Comparison of ENCODE assay signal across 26 cellular contexts in the genomic region with DNA sequence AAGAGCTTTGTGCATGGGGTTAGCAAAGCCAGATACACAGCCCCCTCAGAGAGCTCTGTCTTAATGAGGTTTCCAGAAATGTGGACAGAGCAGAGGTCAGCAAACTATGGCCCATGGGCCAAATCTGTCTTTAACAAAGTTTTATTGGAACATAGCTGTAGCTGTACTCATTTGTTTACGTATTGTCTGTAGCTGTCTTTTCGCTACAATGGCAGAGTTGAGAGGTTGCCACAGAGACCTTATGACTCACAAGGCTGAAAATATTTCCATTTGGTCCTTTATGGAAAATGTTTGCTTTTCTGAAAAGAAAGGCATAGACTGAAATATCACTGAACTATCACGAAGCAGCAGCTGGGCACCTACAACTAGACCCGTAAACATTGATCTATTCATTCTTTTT.
DNase-seq lines count a peak whose midpoint lies in the region; TF ChIP-seq lines count a peak whose summit lies in the region.
"Had no signal": no experiment of that assay in that cellular context is flagged by ENCODE, and none has a peak within 500 bp of the region (broad histone marks: within the 10 kb centered on the region; RNA-seq: fewer than 3 reads in every experiment).

No MANE protein-coding gene starts in this region.

- no TSS peak for BruUV-seq in MCF 10A (replicated peaks; lab: Mats Ljungman, UMichigan)
- no TSS peak for BruUV-seq in mammary epithelial cell (replicated peaks; lab: Mats Ljungman, UMichigan)

- H3K27ac ChIP-seq in mammary epithelial cell (ENCODE audit: insufficient read depth, low read depth, low read length) = no peak overlapping the region
- H3K27ac ChIP-seq in SJSA1 = 0 out of 2 replicates have a peak overlapping the region, but pooled peaks have one; percentile 3
- H3K27ac ChIP-seq: breast epithelium, foreskin keratinocyte, upper lobe of left lung had no signal

- no peaks in the 10 kb centered on the region for H4K20me1 ChIP-seq in mammary epithelial cell (ENCODE audit: insufficient read depth, low read length)

- 77% methylated on average over 4 of the region's 4 CpGs for WGBS in mammary epithelial cell (ENCODE audit: low coverage, missing lambda C conversion rate)

- DNase-seq in MCF 10A (ENCODE audit: unreplicated experiment) (peak; percentile 42), mammary epithelial cell (no peak), SJSA1 (ENCODE audit: low read depth in 1 of 2, low spot score in 2 of 2) (peak in 1 of 2 experiments; percentile 58), fibroblast of mammary gland (ENCODE audit: low read depth) (peak; percentile 63), GM19238 (ENCODE audit: insufficient read length, low spot score) (no peak), DMS 273 (lab: John Stamatoyannopoulos, UW; ENCODE audit: unreplicated experiment) (no peak)
- DNase-seq in central memory CD4-positive, alpha-beta T cell = no peak
- DNase-seq in stimulated activated CD4-positive, alpha-beta T cell treated with anti-CD3 and anti-CD28 coated beads, Interleukin-15, amount 100 ng/mL, for 24 hours = no peak
- DNase-seq: 8988T; activated CD4-positive, alpha-beta memory T cell treated with anti-CD3 and anti-CD28 coated beads for 36 hours; activated T-cell treated with anti-CD3 and anti-CD28 coated beads, Interleukin-2, amount 50 U/mL, for 48 hours; CD4-positive, alpha-beta memory T cell; foreskin keratinocyte; hypothalamus; kidney glomerular epithelial cell; mesendoderm; NCI-H1092 treated with DMSO at 0.1 percent for 48 hours; NCI-H2171 treated with DMSO at 0.1 percent for 48 hours; nephron progenitor cell; NK-92 treated with Interleukin-12 subunit alpha and Interleukin-12 subunit beta, amount 100 ng/mL, for 24 hours; T-helper 1 cell; upper lobe of left lung had no signal

- no peak overlapping the region for H3K4me3 Mint-ChIP-seq in MCF 10A (ENCODE audit: unreplicated experiment)
- H3K4me3 Mint-ChIP-seq: activated CD4-positive, alpha-beta memory T cell treated with anti-CD3 and anti-CD28 coated beads for 36 hours; activated naive CD4-positive, alpha-beta T cell treated with anti-CD3 and anti-CD28 coated beads, Interleukin-2, amount 50 U/mL, for 24 hours; CD4-positive, alpha-beta memory T cell; IgD-negative memory B cell; nephron progenitor cell; stimulated activated naive CD8-positive, alpha-beta T cell treated with anti-CD3 and anti-CD28 coated beads, Interleukin-15, Interleukin-2, amounts not matched to agents 100 ng/mL and 50 ng/mL, for 24 hours had no signal

- in situ Hi-C loops in mammary epithelial cell (cut with MboI; ENCODE audit: low sequenced_read_pairs in 2 of 2) = no loop called here

- no peak overlapping the region for H3K27ac Mint-ChIP-seq in MCF 10A (ENCODE audit: low read depth, unreplicated experiment)
- H3K27ac Mint-ChIP-seq: activated CD4-positive, alpha-beta memory T cell treated with anti-CD3 and anti-CD28 coated beads for 36 hours; activated naive CD4-positive, alpha-beta T cell treated with anti-CD3 and anti-CD28 coated beads, Interleukin-2, amount 50 U/mL, for 24 hours; CD4-positive, alpha-beta memory T cell; IgD-negative memory B cell; nephron progenitor cell; stimulated activated naive CD8-positive, alpha-beta T cell treated with anti-CD3 and anti-CD28 coated beads, Interleukin-15, Interleukin-2, amounts not matched to agents 100 ng/mL and 50 ng/mL, for 24 hours had no signal

- H3K4me1 ChIP-seq in mammary epithelial cell (ENCODE audit: insufficient read depth, low read length) (no peaks in the 10 kb centered on the region), SJSA1 (replicated peaks) (peaks cover 13% of the 10 kb centered on the region)
- H3K4me1 ChIP-seq: breast epithelium, foreskin keratinocyte, upper lobe of left lung had no signal

- CTCF ChIA-PET in MCF 10A (lab: Yijun Ruan, JAX) (interaction anchor here (0.7 to 1.1 kb wide), 2 partner anchors 18 to 81 kb away, joined by 3 to 4 read pairs; no protein-coding TSS in a partner anchor), mammary epithelial cell (lab: Charles Lee; ENCODE audit: low non-redundant PET) (no interaction called here)

- no peaks in the 10 kb centered on the region for H3K36me3 ChIP-seq in mammary epithelial cell (ENCODE audit: insufficient read depth, low read length)
- H3K36me3 ChIP-seq in SJSA1 = no peaks in the 10 kb centered on the region
- H3K36me3 ChIP-seq: breast epithelium, upper lobe of left lung had no signal

- H3K9me3 Mint-ChIP-seq in MCF 10A (ENCODE audit: unreplicated experiment) = peaks cover 5% of the 10 kb centered on the region
- H3K9me3 Mint-ChIP-seq: activated naive CD4-positive, alpha-beta T cell treated with anti-CD3 and anti-CD28 coated beads, Interleukin-2, amount 50 U/mL, for 24 hours; stimulated activated naive CD8-positive, alpha-beta T cell treated with anti-CD3 and anti-CD28 coated beads, Interleukin-15, Interleukin-2, amounts not matched to agents 100 ng/mL and 50 ng/mL, for 24 hours had no signal

- H3K27me3 Mint-ChIP-seq in MCF 10A (ENCODE audit: insufficient read depth, unreplicated experiment) = no peaks in the 10 kb centered on the region
- H3K27me3 Mint-ChIP-seq: activated CD4-positive, alpha-beta memory T cell treated with anti-CD3 and anti-CD28 coated beads for 36 hours; CD4-positive, alpha-beta memory T cell; IgD-negative memory B cell had no signal

- H3K27me3 ChIP-seq in mammary epithelial cell (ENCODE audit: insufficient read depth, low read length) (no peaks in the 10 kb centered on the region), SJSA1 (replicated peaks) (no peaks in the 10 kb centered on the region)
- H3K27me3 ChIP-seq: breast epithelium, foreskin keratinocyte, upper lobe of left lung had no signal

- H3K79me2 ChIP-seq in mammary epithelial cell (ENCODE audit: insufficient read depth, low read length) = no peaks in the 10 kb centered on the region

- intact Hi-C loops in MCF 10A (cut with micrococcal nuclease) = no loop called here
- intact Hi-C loops in mammary epithelial cell (cut with micrococcal nuclease) = no loop called here

- H3K36me3 Mint-ChIP-seq in MCF 10A (ENCODE audit: insufficient read depth, unreplicated experiment) = no peaks in the 10 kb centered on the region
- H3K36me3 Mint-ChIP-seq: activated CD4-positive, alpha-beta memory T cell treated with anti-CD3 and anti-CD28 coated beads for 36 hours; activated naive CD4-positive, alpha-beta T cell treated with anti-CD3 and anti-CD28 coated beads, Interleukin-2, amount 50 U/mL, for 24 hours; CD4-positive, alpha-beta memory T cell; IgD-negative memory B cell had no signal

- H3K4me2 ChIP-seq in mammary epithelial cell (ENCODE audit: insufficient read depth, low read depth, low read length) = no peak overlapping the region

- H3K4me3 ChIP-seq in mammary epithelial cell (replicated peaks in 1 of 3; ENCODE audit: insufficient read depth in 1 of 3, low read depth in 2 of 3, low read length in 3 of 3) (no peak overlapping the region), SJSA1 (no peak overlapping the region), fibroblast of mammary gland (ENCODE audit: control insufficient read depth, low read depth, low read length) (no peak overlapping the region)
- H3K4me3 ChIP-seq: breast epithelium, upper lobe of left lung had no signal

- no peaks in the 10 kb centered on the region for H3K9me3 ChIP-seq in mammary epithelial cell (replicated peaks; ENCODE audit: insufficient read depth, low read length)
- no peaks in the 10 kb centered on the region for H3K9me3 ChIP-seq in SJSA1 (replicated peaks)
- H3K9me3 ChIP-seq: breast epithelium, upper lobe of left lung had no signal

- no peak overlapping the region for H2AFZ ChIP-seq in mammary epithelial cell (ENCODE audit: low read depth, low read length)

- H3K9ac ChIP-seq in mammary epithelial cell (ENCODE audit: insufficient read depth, low read length) = no peak overlapping the region

- H3K4me1 Mint-ChIP-seq in MCF 10A (ENCODE audit: insufficient read depth, unreplicated experiment) = peaks cover 11% of the 10 kb centered on the region
- H3K4me1 Mint-ChIP-seq: activated naive CD4-positive, alpha-beta T cell treated with anti-CD3 and anti-CD28 coated beads, Interleukin-2, amount 50 U/mL, for 24 hours; CD4-positive, alpha-beta memory T cell; IgD-negative memory B cell had no signal

- TF ChIP-seq CTCF in MCF 10A (IDR thresholded peaks at IDR 0.05; ENCODE audit: unreplicated experiment) (no peak), mammary epithelial cell (conservative IDR thresholded peaks at IDR 0.05 in 1 of 2, IDR thresholded peaks at IDR 0.05 in 1 of 2; ENCODE audit: extremely low read depth in 1 of 2, insufficient read depth in 1 of 2, low read depth in 1 of 2, low read length in 2 of 2) (no peak), fibroblast of mammary gland (conservative IDR thresholded peaks at IDR 0.05; ENCODE audit: control insufficient read depth, insufficient read depth, low read depth, low read length) (no peak)

- dilution Hi-C loops in mammary epithelial cell (cut with HindIII; ENCODE audit: low sequenced_read_pairs) = no loop called here

- POLR2A ChIA-PET in MCF 10A (lab: Yijun Ruan, JAX) = no interaction called here

Comparison
In these comparisons a context has a peak if more than half of its experiments do, and no peak if none do; other contexts are left out.
1. DNase-seq: peak in MCF 10A (single experiment) and fibroblast of mammary gland (single experiment); none in mammary epithelial cell (single experiment), GM19238 (single experiment), DMS 273 (single experiment), central memory CD4-positive, alpha-beta T cell (single experiment) and stimulated activated CD4-positive, alpha-beta T cell treated with anti-CD3 and anti-CD28 coated beads, Interleukin-15, amount 100 ng/mL, for 24 hours (single experiment).